10 cellular contexts compared by ENCODE assay signal in the genomic region with DNA sequence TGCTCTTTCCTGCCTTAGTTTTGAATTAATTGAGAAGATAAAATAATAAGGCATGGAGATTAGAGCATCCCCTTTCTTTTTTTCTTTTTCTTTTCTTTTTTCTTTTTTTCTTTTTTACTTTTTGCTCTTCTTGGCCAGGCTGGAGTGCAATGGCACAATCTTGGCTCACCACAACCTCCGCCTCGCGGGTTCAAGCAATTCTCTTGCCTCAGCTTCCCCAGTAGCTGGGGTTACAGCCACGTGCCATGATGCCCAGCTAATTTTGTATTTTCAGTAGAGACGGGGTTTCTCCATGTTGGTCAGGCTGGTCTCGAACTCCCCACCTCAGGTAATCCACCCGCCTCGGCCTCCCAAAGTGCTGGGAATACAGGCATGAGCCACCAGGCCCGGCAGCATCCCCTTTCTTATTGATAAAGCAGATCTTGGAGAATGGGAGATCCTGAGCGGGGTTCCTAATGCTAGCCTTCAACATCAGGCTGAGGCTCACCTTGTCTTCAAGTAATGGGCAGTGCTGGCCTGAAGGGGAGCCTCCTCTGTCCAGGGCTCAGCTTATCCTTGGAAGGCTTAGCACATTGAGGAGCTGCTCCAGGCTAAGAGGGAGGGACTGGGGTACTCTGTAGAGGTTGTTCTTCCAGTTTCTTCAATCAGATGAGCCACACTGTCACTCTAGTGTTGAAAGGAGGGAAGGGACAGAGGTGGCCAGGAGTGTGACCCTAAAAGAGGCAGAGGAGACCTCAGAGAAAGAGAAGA. TPM values are rescaled to one million over a fixed set of nuclear protein-coding genes. Genes with fewer than 3 reads are reported as not detected.
"Had no signal": no experiment of that assay in that cellular context is flagged by ENCODE, and none has a peak within 500 bp of the region (broad histone marks: within the 10 kb centered on the region; RNA-seq: fewer than 3 reads in every experiment).

No MANE protein-coding gene starts in this region.

- ATAC-seq: activated naive CD8-positive, alpha-beta T cell treated with anti-CD3 and anti-CD28 coated beads, Interleukin-2, amount 50 U/mL, for 24 hours; T-helper 17 cell had no signal

- H3K9ac ChIP-seq: parathyroid adenoma had no signal

- H3K79me2 ChIP-seq: hepatocyte, parathyroid adenoma had no signal

- H3K27ac ChIP-seq: esophagus squamous epithelium, hepatocyte, suprapubic skin had no signal

- H3K36me3 ChIP-seq: esophagus squamous epithelium had no signal

- H3K9me3 ChIP-seq: esophagus squamous epithelium, suprapubic skin had no signal

- H3K27me3 ChIP-seq: esophagus squamous epithelium, hepatocyte, suprapubic skin had no signal

- H3K4me2 ChIP-seq: hepatocyte had no signal

- H3K4me3 ChIP-seq: esophagus squamous epithelium, hepatocyte, suprapubic skin had no signal

- DNase-seq: activated T-cell treated with anti-CD3 and anti-CD28 coated beads, Interleukin-2, amount 50 U/mL, for 1 hour; anterior cingulate cortex; cerebellar nuclear complex; esophagus squamous epithelium; T-helper 17 cell had no signal

- H2AFZ ChIP-seq: hepatocyte, parathyroid adenoma had no signal

RNA-seq across cellular contexts. Expression of a gene that starts 56.8 kb away (rescaled TPM):
- total RNA-seq: naive thymus-derived CD8-positive, alpha-beta T cell; T-helper 17 cell had no signal
- polyA plus RNA-seq: hepatocyte; naive thymus-derived CD8-positive, alpha-beta T cell had no signal
